In genomic region chr4:1722551-1723071, GRCh38 we compare ENCODE assay signal across 8 cellular contexts. TPM values are rescaled to one million over a fixed set of nuclear protein-coding genes. Genes with fewer than 3 reads are reported as not detected.
DNase-seq lines count a peak whose midpoint lies in the region; ATAC-seq and TF ChIP-seq lines count a peak whose summit lies in the region.

No MANE protein-coding gene starts in this region.

- no peaks in the 10 kb centered on the region for H3K9me3 Mint-ChIP-seq in activated CD8-positive, alpha-beta memory T cell treated with anti-CD3 and anti-CD28 coated beads, Interleukin-2, amount 10 ng/mL, durations not matched to agents 7 days and 5 days (ENCODE audit: low read depth)
- no peaks in the 10 kb centered on the region for H3K9me3 Mint-ChIP-seq in stimulated activated naive CD8-positive, alpha-beta T cell treated with anti-CD3 and anti-CD28 coated beads, Interleukin-15, amount 100 ng/mL, for 72 hours

- H3K9me3 ChIP-seq in hepatocyte (ENCODE audit: low read depth) = no peaks in the 10 kb centered on the region

- no peaks in the 10 kb centered on the region for H3K36me3 ChIP-seq in hepatocyte (replicated peaks; ENCODE audit: insufficient read depth, low read depth)

- WGBS in hepatocyte (ENCODE audit: low lambda C conversion rate, missing lambda C conversion rate) = 62% methylated on average over 17 of the region's 17 CpGs

- peak overlapping the region; percentile 92 for H3K4me2 ChIP-seq in hepatocyte

- peaks cover 56% of the 10 kb centered on the region for H3K36me3 Mint-ChIP-seq in activated CD8-positive, alpha-beta memory T cell treated with anti-CD3 and anti-CD28 coated beads, Interleukin-2, amount 10 ng/mL, durations not matched to agents 7 days and 5 days

- CTCF ChIA-PET in activated CD8-positive, alpha-beta memory T cell treated with anti-CD3 and anti-CD28 coated beads, Interleukin-2, amount 10 ng/mL, durations not matched to agents 7 days and 5 days (lab: Charles Lee) = interaction anchor here (1.1 to 15.1 kb wide), 7 partner anchors 10 to 175 kb away, joined by 3 to 278 read pairs (median 15); partner anchors contain the start of gene SLBP

- DNase-seq in activated CD8-positive, alpha-beta memory T cell treated with anti-CD3 and anti-CD28 coated beads, Interleukin-2, amount 10 ng/mL, durations not matched to agents 7 days and 5 days = peak; percentile 61
- no peak for DNase-seq in activated CD8-positive, alpha-beta memory T cell treated with anti-CD3 and anti-CD28 coated beads, Interleukin-2, amount 50 U/mL, for 4 hours
- DNase-seq in hepatocyte (ENCODE audit: low spot score) (no peak), activated gamma-delta T cell (lab: John Stamatoyannopoulos, UW) (no peak), DMS153 (lab: John Stamatoyannopoulos, UW) (no peak)
- no peak for DNase-seq in stimulated activated naive CD8-positive, alpha-beta T cell treated with anti-CD3 and anti-CD28 coated beads, Interleukin-15, amount 100 ng/mL, for 72 hours

- no peaks in the 10 kb centered on the region for H3K27me3 Mint-ChIP-seq in activated CD8-positive, alpha-beta memory T cell treated with anti-CD3 and anti-CD28 coated beads, Interleukin-2, amount 10 ng/mL, durations not matched to agents 7 days and 5 days
- no peaks in the 10 kb centered on the region for H3K27me3 Mint-ChIP-seq in stimulated activated naive CD8-positive, alpha-beta T cell treated with anti-CD3 and anti-CD28 coated beads, Interleukin-15, amount 100 ng/mL, for 72 hours

- no peaks in the 10 kb centered on the region for H3K27me3 ChIP-seq in hepatocyte

- H3K9me2 ChIP-seq in hepatocyte (replicated peaks; ENCODE audit: insufficient read depth) = no peaks in the 10 kb centered on the region

- H3K4me1 ChIP-seq in hepatocyte (ENCODE audit: insufficient read depth) = peaks cover 14% of the 10 kb centered on the region

- peak overlapping the region; percentile 99 for H3K4me3 Mint-ChIP-seq in activated CD8-positive, alpha-beta memory T cell treated with anti-CD3 and anti-CD28 coated beads, Interleukin-2, amount 10 ng/mL, durations not matched to agents 7 days and 5 days
- H3K4me3 Mint-ChIP-seq in stimulated activated naive CD8-positive, alpha-beta T cell treated with anti-CD3 and anti-CD28 coated beads, Interleukin-15, amount 100 ng/mL, for 72 hours = peak overlapping the region; percentile 98 to 99

- TF ChIP-seq CTCF in VCaP (conservative IDR thresholded peaks at IDR 0.05) (no peak; the same call in 1 of the 2 replicates), hepatocyte (IDR thresholded peaks at IDR 0.05; ENCODE audit: poor library complexity) (no peak)

- H3K79me2 ChIP-seq in hepatocyte = peaks cover 47% of the 10 kb centered on the region

- H2AFZ ChIP-seq in hepatocyte = no peak overlapping the region

- H3K27ac ChIP-seq in VCaP (peak overlapping the region; percentile 96), hepatocyte (no peak overlapping the region)

- ATAC-seq in activated CD8-positive, alpha-beta memory T cell treated with anti-CD3 and anti-CD28 coated beads, Interleukin-2, amount 10 ng/mL, durations not matched to agents 7 days and 5 days = no peak
- peak; percentile 0 for ATAC-seq in stimulated activated naive CD8-positive, alpha-beta T cell treated with anti-CD3 and anti-CD28 coated beads, Interleukin-15, amount 100 ng/mL, for 72 hours
- no peak for ATAC-seq in GM21526 (IDR thresholded peaks at IDR 0.05; ENCODE audit: low FRiP score, unreplicated experiment)

- no peaks in the 10 kb centered on the region for H4K20me1 ChIP-seq in hepatocyte (ENCODE audit: insufficient read depth, poor library complexity, severe bottlenecking)

- H3K4me1 Mint-ChIP-seq in activated CD8-positive, alpha-beta memory T cell treated with anti-CD3 and anti-CD28 coated beads, Interleukin-2, amount 10 ng/mL, durations not matched to agents 7 days and 5 days = peaks cover 57% of the 10 kb centered on the region
- H3K4me1 Mint-ChIP-seq in stimulated activated naive CD8-positive, alpha-beta T cell treated with anti-CD3 and anti-CD28 coated beads, Interleukin-15, amount 100 ng/mL, for 72 hours = peaks cover 82% of the 10 kb centered on the region

- H3K27ac Mint-ChIP-seq in activated CD8-positive, alpha-beta memory T cell treated with anti-CD3 and anti-CD28 coated beads, Interleukin-2, amount 10 ng/mL, durations not matched to agents 7 days and 5 days = peak overlapping the region; percentile 98
- peak overlapping the region; percentile 97 to 99 for H3K27ac Mint-ChIP-seq in stimulated activated naive CD8-positive, alpha-beta T cell treated with anti-CD3 and anti-CD28 coated beads, Interleukin-15, amount 100 ng/mL, for 72 hours

- no peak overlapping the region for H3K4me3 ChIP-seq in hepatocyte

RNA-seq across cellular contexts. Expression of gene TACC3, which starts 1.3 kb away (rescaled TPM):
- 100 to 1,000 TPM; 246 to 315 TPM for total RNA-seq in activated CD8-positive, alpha-beta memory T cell treated with anti-CD3 and anti-CD28 coated beads, Interleukin-2, amount 10 ng/mL, durations not matched to agents 7 days and 5 days
- total RNA-seq in hepatocyte = 9.3 and 10.5 TPM in 2 replicates
- polyA plus RNA-seq in hepatocyte = 14.8 and 16.7 TPM in 2 replicates

RNA-seq across cellular contexts. Expression of gene TMEM129, which starts 1.5 kb away (rescaled TPM):
- total RNA-seq in activated CD8-positive, alpha-beta memory T cell treated with anti-CD3 and anti-CD28 coated beads, Interleukin-2, amount 10 ng/mL, durations not matched to agents 7 days and 5 days = 10 to 100 TPM; 22.5 to 24.7 TPM
- total RNA-seq in hepatocyte = 36.1 and 40.8 TPM in 2 replicates
- polyA plus RNA-seq in hepatocyte = 57.8 and 59.4 TPM in 2 replicates

RNA-seq across cellular contexts. Expression of gene SLBP, which starts 10.5 kb away (rescaled TPM):
- 100 to 1,000 TPM; 133 to 137 TPM for total RNA-seq in activated CD8-positive, alpha-beta memory T cell treated with anti-CD3 and anti-CD28 coated beads, Interleukin-2, amount 10 ng/mL, durations not matched to agents 7 days and 5 days
- 48.2 and 82.5 TPM in 2 replicates for total RNA-seq in hepatocyte
- polyA plus RNA-seq in hepatocyte = 81.8 and 84.0 TPM in 2 replicates

RNA-seq across cellular contexts. Expression of gene FAM53A, which starts 38.5 kb away (rescaled TPM):
- total RNA-seq in activated CD8-positive, alpha-beta memory T cell treated with anti-CD3 and anti-CD28 coated beads, Interleukin-2, amount 10 ng/mL, durations not matched to agents 7 days and 5 days = 1 to 10 TPM in 1 of 2 experiments, under 1 TPM in 1; 0.23 to 1.6 TPM
- total RNA-seq in hepatocyte = 4.7 and 5.2 TPM in 2 replicates
- polyA plus RNA-seq in hepatocyte = 6.8 and 10.8 TPM in 2 replicates

Comparison
In these comparisons a context has a peak if more than half of its experiments do, and no peak if none do; other contexts are left out.
1. RNA of gene TACC3, which starts 1.3 kb away (total RNA-seq): 246 to 315 TPM in activated CD8-positive, alpha-beta memory T cell treated with anti-CD3 and anti-CD28 coated beads, Interleukin-2, amount 10 ng/mL, durations not matched to agents 7 days and 5 days; 9.3 to 10.5 TPM in hepatocyte; every median in the first group is over 10 times any median in the second.